ENCODE assay signal across 1 cellular context in genomic region chr1:17134036-17134435, GRCh38.
TF ChIP-seq lines count a peak whose summit lies in the region.

No MANE protein-coding gene starts in this region.

TF ChIP-seq in IMR-90, 13 proteins besides CTCF, POLR2A, EP300 and RAD21:
- no peak for TF ChIP-seq SMC3 (IDR thresholded peaks at IDR 0.05; ENCODE audit: low read depth, low read length)
- no peak for TF ChIP-seq MAFK (IDR thresholded peaks at IDR 0.05; ENCODE audit: low read depth, low read length)
- TF ChIP-seq FOS (IDR thresholded peaks at IDR 0.05; ENCODE audit: low read depth, low read length): no peak
- TF ChIP-seq USF2 (IDR thresholded peaks at IDR 0.05; ENCODE audit: low read depth, low read length): no peak
- no peak for TF ChIP-seq MAZ (IDR thresholded peaks at IDR 0.05; ENCODE audit: borderline replicate concordance, low read depth, low read length)
- no peak for TF ChIP-seq CHD1 (IDR thresholded peaks at IDR 0.05; ENCODE audit: low read depth, low read length)
- no peak for TF ChIP-seq RFX5 (IDR thresholded peaks at IDR 0.05; ENCODE audit: low read depth, low read length)
- no peak for TF ChIP-seq BHLHE40 (IDR thresholded peaks at IDR 0.05; ENCODE audit: low read depth, low read length)
- no peak for TF ChIP-seq MXI1 (IDR thresholded peaks at IDR 0.05; ENCODE audit: borderline replicate concordance, low read depth, low read length)
- TF ChIP-seq NFE2L2 (IDR thresholded peaks at IDR 0.05; ENCODE audit: low read depth, low read length): no peak
- no peak for TF ChIP-seq RCOR1 (IDR thresholded peaks at IDR 0.05; ENCODE audit: insufficient replicate concordance, low read length)
- TF ChIP-seq CEBPB (IDR thresholded peaks at IDR 0.05; ENCODE audit: low read depth, low read length): no peak
- TF ChIP-seq ELK1 (IDR thresholded peaks at IDR 0.05; ENCODE audit: borderline replicate concordance, low read depth, low read length): no peak
